In genomic region chr14:94751321-94751720, GRCh38 we compare ENCODE assay signal across 17 cellular contexts. TPM values are rescaled to one million over a fixed set of nuclear protein-coding genes. Genes with fewer than 3 reads are reported as not detected.
DNase-seq lines count a peak whose midpoint lies in the region; TF ChIP-seq lines count a peak whose summit lies in the region.
"Had no signal": no experiment of that assay in that cellular context is flagged by ENCODE, and none has a peak within 500 bp of the region (broad histone marks: within the 10 kb centered on the region; RNA-seq: fewer than 3 reads in every experiment).

No MANE protein-coding gene starts in this region.

- H2BK5ac ChIP-seq in neuronal stem cell (ENCODE audit: low read length): peak overlapping the region; percentile 76

- no peaks in the 10 kb centered on the region for H3K79me1 ChIP-seq in neuronal stem cell (ENCODE audit: low read depth, low read length)

- no peak overlapping the region for H3K23ac ChIP-seq in neuronal stem cell (ENCODE audit: low read depth, low read length, poor library complexity)

- H3K27me3 Mint-ChIP-seq in Caco-2 (ENCODE audit: insufficient read depth, unreplicated experiment): peaks cover 10% of the 10 kb centered on the region

- WGBS in neuronal stem cell (ENCODE audit: extremely low coverage in 2 of 2, insufficient read length in 2 of 2, insufficient replicate concordance in 1 of 2), 2 donors: no CpG with 5 or more reads among the region's 11 CpGs
- 76 to 82% methylated on average over 11 of the region's 11 CpGs for WGBS in sigmoid colon, 2 donors

- peak overlapping the region; percentile 63 for H2BK120ac ChIP-seq in neuronal stem cell (ENCODE audit: low read depth, low read length)

- no peak overlapping the region for H3K9ac ChIP-seq in neuronal stem cell (ENCODE audit: low read depth, low read length, poor library complexity)
- H3K9ac ChIP-seq: GM23248 had no signal

- intact Hi-C loops in sigmoid colon (cut with DNase I): no loop called here
- intact Hi-C loops in Caco-2 (cut with micrococcal nuclease; ENCODE audit: unreplicated experiment): no loop called here

- no peak overlapping the region for H2AFZ ChIP-seq in neuronal stem cell (ENCODE audit: low read length)
- H2AFZ ChIP-seq: GM23248 had no signal

- POLR2A ChIA-PET in Caco-2 (lab: Charles Lee): no interaction called here

- no peak overlapping the region for H4K8ac ChIP-seq in neuronal stem cell (ENCODE audit: low read depth, low read length)

- H3K4me3 Mint-ChIP-seq in Caco-2 (ENCODE audit: unreplicated experiment): no peak overlapping the region
- H3K4me3 Mint-ChIP-seq: CD4-positive, alpha-beta memory T cell had no signal

- H2BK15ac ChIP-seq in neuronal stem cell (ENCODE audit: low read length): peak overlapping the region; percentile 75

- DNase-seq in coronary artery (ENCODE audit: low spot score): peak; percentile 12
- DNase-seq in neuronal stem cell (ENCODE audit: low spot score): no peak
- peak; percentile 18 for DNase-seq in sigmoid colon
- DNase-seq in COLO829 (ENCODE audit: low spot score): no peak
- DNase-seq in Caco-2: no peak
- DNase-seq in T-helper 2 cell: no peak
- DNase-seq: 8988T; ACHN; C1 segment of cervical spinal cord; CD4-positive, alpha-beta memory T cell; DMS53; DND-41; GM23248; H7; HCEC 1CT had no signal

- H3K18ac ChIP-seq in neuronal stem cell (ENCODE audit: low read length): peak overlapping the region; percentile 92

- peak overlapping the region; percentile 73 for H2BK12ac ChIP-seq in neuronal stem cell (ENCODE audit: low read length)

- no peak overlapping the region for H3K14ac ChIP-seq in neuronal stem cell (ENCODE audit: low read length)

- H3K27ac ChIP-seq in coronary artery (no peak overlapping the region), neuronal stem cell (replicated peaks; ENCODE audit: low read length) (no peak overlapping the region), sigmoid colon (no peak overlapping the region)
- H3K27ac ChIP-seq: A549, GM23248 had no signal

- no peak overlapping the region for H4K91ac ChIP-seq in neuronal stem cell (ENCODE audit: low read depth, low read length, poor library complexity)

- H3K4me1 ChIP-seq in neuronal stem cell (ENCODE audit: control insufficient read depth in 2 of 2, insufficient read depth in 1 of 2, low read depth in 1 of 2, low read length in 2 of 2): peaks cover 0 to 22% of the 10 kb centered on the region in 2 donors
- no peaks in the 10 kb centered on the region for H3K4me1 ChIP-seq in sigmoid colon
- no peaks in the 10 kb centered on the region for H3K4me1 ChIP-seq in Caco-2
- H3K4me1 ChIP-seq: A549 had no signal

- BruUV-seq in Caco-2 (replicated peaks; lab: Mats Ljungman, UMichigan): no TSS peak

- TF ChIP-seq POLR2A in sigmoid colon (IDR thresholded peaks at IDR 0.05): no peak

- H3K9me3 Mint-ChIP-seq in Caco-2 (ENCODE audit: unreplicated experiment): peaks cover 9% of the 10 kb centered on the region
- H3K9me3 Mint-ChIP-seq: CD4-positive, alpha-beta memory T cell had no signal

- H3K4ac ChIP-seq in neuronal stem cell (ENCODE audit: low read length): peak overlapping the region; percentile 8

- H3K4me1 Mint-ChIP-seq in Caco-2 (ENCODE audit: low read depth, unreplicated experiment): no peaks in the 10 kb centered on the region

- H3K9me3 ChIP-seq in neuronal stem cell (replicated peaks in 1 of 2; ENCODE audit: control insufficient read depth in 2 of 2, insufficient read depth in 1 of 2, low read depth in 1 of 2, low read length in 2 of 2) (no peaks in the 10 kb centered on the region), sigmoid colon (no peaks in the 10 kb centered on the region), Caco-2 (no peaks in the 10 kb centered on the region)
- H3K9me3 ChIP-seq: A549 had no signal

- no peaks in the 10 kb centered on the region for H3K36me3 Mint-ChIP-seq in Caco-2 (ENCODE audit: insufficient read depth, unreplicated experiment)
- H3K36me3 Mint-ChIP-seq: CD4-positive, alpha-beta memory T cell had no signal

- TF ChIP-seq CTCF in coronary artery (IDR thresholded peaks at IDR 0.05) (no peak), sigmoid colon (IDR thresholded peaks at IDR 0.05) (no peak), Caco-2 (IDR thresholded peaks at IDR 0.05; ENCODE audit: insufficient read depth in 1 of 2, low read depth in 1 of 2, low read length in 1 of 2, severe bottlenecking in 1 of 2, unreplicated experiment in 1 of 2) (no peak)

- no peak for TF ChIP-seq EP300 in sigmoid colon (IDR thresholded peaks at IDR 0.05)

- H3K27me3 ChIP-seq in neuronal stem cell (ENCODE audit: control insufficient read depth in 3 of 3, insufficient read depth in 3 of 3, low read depth in 1 of 3, low read length in 3 of 3): peaks cover 0 to 8% (median 0%) of the 10 kb centered on the region in 3 experiments
- H3K27me3 ChIP-seq in sigmoid colon: no peaks in the 10 kb centered on the region
- no peaks in the 10 kb centered on the region for H3K27me3 ChIP-seq in Caco-2 (replicated peaks; ENCODE audit: control insufficient read depth, insufficient read depth, low read length)

- no peak overlapping the region for H3K4me2 ChIP-seq in neuronal stem cell (ENCODE audit: insufficient read depth, low read length, poor library complexity, severe bottlenecking)
- H3K4me2 ChIP-seq: A549 had no signal

- H3K36me3 ChIP-seq in neuronal stem cell (replicated peaks in 1 of 2; ENCODE audit: control insufficient read depth in 2 of 2, insufficient read depth in 2 of 2, low read length in 2 of 2): no peaks in the 10 kb centered on the region
- H3K36me3 ChIP-seq in sigmoid colon: no peaks in the 10 kb centered on the region
- no peaks in the 10 kb centered on the region for H3K36me3 ChIP-seq in Caco-2 (ENCODE audit: control insufficient read depth, insufficient read depth, low read length)

- H3K27ac Mint-ChIP-seq in Caco-2 (ENCODE audit: unreplicated experiment): no peak overlapping the region
- H3K27ac Mint-ChIP-seq: CD4-positive, alpha-beta memory T cell had no signal

- H2AK5ac ChIP-seq in neuronal stem cell (ENCODE audit: low read depth, low read length): peak overlapping the region; percentile 94

- H3K4me3 ChIP-seq in coronary artery (no peak overlapping the region), neuronal stem cell (ENCODE audit: low read length in 2 of 2) (no peak overlapping the region), sigmoid colon (no peak overlapping the region), Caco-2 (ENCODE audit: low read depth, low read length) (no peak overlapping the region)
- H3K4me3 ChIP-seq: A549, GM23248 had no signal

- CTCF ChIA-PET in Caco-2 (lab: Charles Lee): no interaction called here

RNA-seq across cellular contexts. Expression of gene GSC, which starts 18.6 kb away (rescaled TPM):
- polyA plus RNA-seq in neuronal stem cell (2013, experiment 1 of 2): 2.7 TPM
- polyA plus RNA-seq in neuronal stem cell (2013, experiment 2 of 2): 2.9 TPM
- total RNA-seq in sigmoid colon: 1 to 10 TPM in 2 of 4 donors, under 1 TPM in 2; 0.33 to 7.5 (median 0.74) TPM
- under 1 TPM in 1 of 3 donors, not detected in 2; 0.07 TPM for polyA plus RNA-seq in sigmoid colon
- 0.26 TPM in 1 of 2 replicates, not detected in the other for total RNA-seq in Caco-2 (2022)
- polyA plus RNA-seq: BJ; CD4-positive, alpha-beta memory T cell had no signal

Comparison
In these comparisons a context has a peak if more than half of its experiments do, and no peak if none do; other contexts are left out.
1. DNase-seq: peak in coronary artery (single experiment) and sigmoid colon (single experiment); none in neuronal stem cell (single experiment), COLO829 (single experiment), Caco-2 (0 of 2) and T-helper 2 cell (0 of 5).